Comparison of ENCODE assay signal across 5 cellular contexts in genomic region chr19:45222724-45223123, GRCh38. TPM values are rescaled to one million over a fixed set of nuclear protein-coding genes. Genes with fewer than 3 reads are reported as not detected.
"Had no signal": no experiment of that assay in that cellular context is flagged by ENCODE, and none has a peak within 500 bp of the region (broad histone marks: within the 10 kb centered on the region; RNA-seq: fewer than 3 reads in every experiment).

No MANE protein-coding gene starts in this region.

- H2AFZ ChIP-seq: GM23338 had no signal

- H3K27ac Mint-ChIP-seq: GM23338 had no signal

- H3K4me3 Mint-ChIP-seq: GM23338, H9 had no signal

- H3K9me3 Mint-ChIP-seq: GM23338, H9 had no signal

- H3K4me3 ChIP-seq: GM23338 had no signal

- DNase-seq: H9, HCEC 1CT, IMR-90 had no signal

- ATAC-seq: GM23338 had no signal

- H3K4me2 ChIP-seq: GM23338 had no signal

RNA-seq across cellular contexts. Expression of gene EXOC3L2, which starts 22.5 kb away (rescaled TPM):
- total RNA-seq: HT-29, IMR-90 had no signal
